22 cellular contexts compared by ENCODE assay signal in the genomic region with DNA sequence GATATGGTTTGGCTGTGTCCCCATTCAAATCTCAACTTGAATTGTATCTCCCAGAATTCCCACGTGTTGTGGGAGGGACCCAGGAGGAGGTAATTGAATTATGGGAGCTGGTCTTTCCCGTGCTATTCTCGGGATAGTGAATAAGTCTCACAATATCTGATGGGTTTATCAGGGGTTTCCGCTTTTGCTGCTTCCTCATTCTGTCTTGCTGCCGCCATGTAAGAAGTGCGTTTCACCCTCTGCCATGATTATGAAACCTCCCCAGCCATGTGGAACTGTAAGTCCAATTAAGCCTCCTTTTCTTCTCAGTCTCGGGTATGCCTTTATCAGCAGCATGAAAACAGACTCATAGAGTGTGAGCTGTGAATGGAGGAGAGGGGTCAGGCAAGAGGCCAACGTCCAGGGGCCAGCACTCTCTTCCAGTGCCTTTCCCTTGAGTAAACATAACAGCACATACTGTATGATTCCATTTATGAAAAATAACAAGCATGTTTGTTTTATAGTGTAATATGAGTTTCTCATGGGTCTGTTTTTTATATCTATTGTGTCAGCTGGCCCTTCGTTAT. TPM values are rescaled to one million over a fixed set of nuclear protein-coding genes. Genes with fewer than 3 reads are reported as not detected.
DNase-seq lines count a peak whose midpoint lies in the region; ATAC-seq, FAIRE-seq and TF ChIP-seq lines count a peak whose summit lies in the region.
"Had no signal": no experiment of that assay in that cellular context is flagged by ENCODE, and none has a peak within 500 bp of the region (broad histone marks: within the 10 kb centered on the region; RNA-seq: fewer than 3 reads in every experiment).

No MANE protein-coding gene starts in this region.

- H3K9me3 ChIP-seq in HEK293 (ENCODE audit: control insufficient read depth, insufficient read depth, low read depth, low read length) (no peaks in the 10 kb centered on the region), adipocyte (ENCODE audit: control insufficient read depth, low read length) (no peaks in the 10 kb centered on the region), HepG2 (ENCODE audit: low read length) (no peaks in the 10 kb centered on the region)
- H3K9me3 ChIP-seq: MG63, SJSA1, spleen had no signal

- no peak overlapping the region for H3K4me3 ChIP-seq in HEK293 (ENCODE audit: low read depth, low read length)
- H3K4me3 ChIP-seq in adipocyte (ENCODE audit: low read length): peak overlapping the region; percentile 57
- H3K4me3 ChIP-seq in HepG2 (replicated peaks in 1 of 3; ENCODE audit: insufficient read depth in 1 of 3, low read depth in 2 of 3, low read length in 3 of 3): peak overlapping the region; percentile 54 to 62 (median 54)
- H3K4me3 ChIP-seq: MG63, SJSA1, spleen had no signal

- no peaks in the 10 kb centered on the region for H3K36me3 Mint-ChIP-seq in CD14-positive monocyte

- no peak for TF ChIP-seq EP300 in HepG2 (IDR thresholded peaks at IDR 0.05; ENCODE audit: low read depth in 2 of 2, low read length in 2 of 2)
- TF ChIP-seq EP300 in HepG2 (CRISPR knock-in tag; IDR thresholded peaks at IDR 0.05; ENCODE audit: borderline replicate concordance): no peak

- no peaks in the 10 kb centered on the region for H3K36me3 ChIP-seq in HEK293 (ENCODE audit: control insufficient read depth in 2 of 2, insufficient read depth in 1 of 2, low read length in 2 of 2)
- no peaks in the 10 kb centered on the region for H3K36me3 ChIP-seq in adipocyte (ENCODE audit: control insufficient read depth, insufficient read depth, low read length, severe bottlenecking)
- no peaks in the 10 kb centered on the region for H3K36me3 ChIP-seq in HepG2 (replicated peaks in 1 of 2; ENCODE audit: control insufficient read depth in 1 of 2, insufficient read depth in 2 of 2, low read length in 2 of 2)
- H3K36me3 ChIP-seq: MG63, SJSA1, spleen had no signal

- H3K4me1 ChIP-seq in HEK293 (ENCODE audit: control insufficient read depth, insufficient read depth, low read length) (no peaks in the 10 kb centered on the region), adipocyte (ENCODE audit: control insufficient read depth, insufficient read depth, low read length) (peaks cover 24% of the 10 kb centered on the region), HepG2 (ENCODE audit: insufficient read depth, low read length) (peaks cover 54% of the 10 kb centered on the region)
- H3K4me1 ChIP-seq: spleen had no signal

- WGBS in HepG2 (ENCODE audit: low lambda C conversion rate): 23% methylated on average over 9 of the region's 9 CpGs

- H3K9ac ChIP-seq in adipocyte (ENCODE audit: low read length) (no peak overlapping the region), HepG2 (ENCODE audit: insufficient read depth, low read depth, low read length) (peak overlapping the region; percentile 69)

- CTCF ChIA-PET in HEK293 (lab: Yijun Ruan, JAX): interaction anchor here (0.6 to 2.0 kb wide), 3 partner anchors 15 to 84 kb away, joined by 3 to 6 read pairs (median 4); no protein-coding TSS in a partner anchor
- CTCF ChIA-PET in HepG2 (lab: Yijun Ruan, JAX; ENCODE audit: low intra/inter-chr PET ratio, low total read pairs): no interaction called here

- peaks cover 3 to 14% (median 7%) of the 10 kb centered on the region in 7 donors for H3K9me3 Mint-ChIP-seq in CD14-positive monocyte

- H3K27me3 Mint-ChIP-seq in CD14-positive monocyte (ENCODE audit: low read depth in 3 of 3): peaks cover 5 to 7% (median 6%) of the 10 kb centered on the region in 3 donors

- POLR2A ChIA-PET in HEK293 (lab: Yijun Ruan, JAX) (interaction anchor here (0.7 kb wide), 1 partner anchor 135 kb away, joined by 4 read pairs; no protein-coding TSS in a partner anchor), HepG2 (lab: Yijun Ruan, JAX) (interaction anchor here (0.8 to 1.9 kb wide), 6 partner anchors 12 to 270 kb away, joined by 3 to 6 read pairs (median 4); a partner anchor contains a TSS)

- no peak overlapping the region for H3K4me3 Mint-ChIP-seq in CD14-positive monocyte

- TF ChIP-seq CTCF in HEK293 (tag by site-specific recombination; IDR thresholded peaks at IDR 0.05) (no peak), HepG2 (CRISPR knock-in tag; IDR thresholded peaks at IDR 0.05) (no peak), CD14-positive monocyte (IDR thresholded peaks at IDR 0.05) (no peak)

- no peak overlapping the region for H2AFZ ChIP-seq in HepG2 (ENCODE audit: low read length)

- intact Hi-C loops in HepG2 (cut with micrococcal nuclease; ENCODE audit: unreplicated experiment) (no loop called here), CD14-positive monocyte (cut with micrococcal nuclease) (no loop called here)

- peak; percentile 15 for FAIRE-seq in HepG2 (lab: Jason Lieb, UNC)
- FAIRE-seq: D721Med, endometrium had no signal

- H3K27ac Mint-ChIP-seq in CD14-positive monocyte: no peak overlapping the region
- H3K27ac Mint-ChIP-seq: progenitor cell of endocrine pancreas had no signal

- TF ChIP-seq POLR2A in HepG2 (IDR thresholded peaks at IDR 0.05; ENCODE audit: insufficient read depth in 1 of 2, low read depth in 2 of 2, low read length in 2 of 2): peak; percentile 34 to 73; a peak in 3 of 4 replicates

- ATAC-seq in HepG2: peak; percentile 77
- ATAC-seq: foreskin keratinocyte had no signal

- in situ Hi-C loops in HepG2 (cut with HindIII; ENCODE audit: extremely low pct_ligation_motif_present, low pct_unique_long_range_greater_than_20kb): no loop called here

- BruUV-seq in HepG2 (replicated peaks; lab: Mats Ljungman, UMichigan): TSS peak; percentile 87

- peak overlapping the region; percentile 71 for H3K4me2 ChIP-seq in HepG2 (ENCODE audit: low read depth, low read length)

- H3K27ac ChIP-seq in HEK293 (ENCODE audit: extremely low read depth, low read depth, low read length): no peak overlapping the region
- peak overlapping the region; percentile 78 for H3K27ac ChIP-seq in HepG2 (ENCODE audit: extremely low read length, insufficient read depth, low read length)
- H3K27ac ChIP-seq: foreskin keratinocyte, SJSA1, spleen had no signal

- DNase-seq in MV-4-11 (lab: John Stamatoyannopoulos, UW) (peak; percentile 85), adipocyte (ENCODE audit: low read depth) (no peak), HepG2 (ENCODE audit: low spot score) (peak; percentile 62), NCI-H2171 (lab: John Stamatoyannopoulos, UW) (no peak), hepatic stellate cell (ENCODE audit: low spot score) (no peak), CD14-positive monocyte (ENCODE audit: low spot score) (no peak)
- DNase-seq in stimulated activated CD4-positive, alpha-beta T cell treated with anti-CD3 and anti-CD28 coated beads, Interleukin-2, amount 100 ng/mL, for 48 hours: no peak
- DNase-seq: activated CD4-positive, alpha-beta T cell treated with anti-CD3 and anti-CD28 coated beads for 48 hours; activated effector memory CD4-positive, alpha-beta T cell treated with Interleukin-2 at 50 U/mL for 16 hours; foreskin keratinocyte; MG63; midbrain; NCI-H187 treated with DMSO at 0.1 percent for 48 hours; NCI-H510A treated with DMSO at 0.1 percent for 48 hours; spleen; T-helper 9 cell had no signal

- no peak for TF ChIP-seq RAD21 in HepG2 (CRISPR knock-in tag; IDR thresholded peaks at IDR 0.05)

- H3K79me2 ChIP-seq in HepG2 (ENCODE audit: insufficient read depth, low read length): peaks cover 4% of the 10 kb centered on the region

- H3K27me3 ChIP-seq in adipocyte (replicated peaks; ENCODE audit: control insufficient read depth, insufficient read depth, low read length): no peaks in the 10 kb centered on the region
- no peaks in the 10 kb centered on the region for H3K27me3 ChIP-seq in HepG2 (ENCODE audit: control insufficient read depth in 1 of 2, insufficient read depth in 2 of 2, low read length in 2 of 2)
- H3K27me3 ChIP-seq: MG63, SJSA1 had no signal

- H3K4me1 Mint-ChIP-seq in CD14-positive monocyte: peaks cover 11% of the 10 kb centered on the region

- H4K20me1 ChIP-seq in HepG2 (ENCODE audit: insufficient read depth, low read length): no peaks in the 10 kb centered on the region

TF ChIP-seq in HEK293, 187 proteins besides CTCF, POLR2A, EP300 and RAD21:
- TF ChIP-seq SETDB1 (IDR thresholded peaks at IDR 0.05; ENCODE audit: insufficient read length, low read length) (peak; percentile 62), ZBTB21 (tag by site-specific recombination; IDR thresholded peaks at IDR 0.05) (no peak)

TF ChIP-seq in HepG2, 621 proteins besides CTCF, POLR2A, EP300 and RAD21 (continues in another document):
- TF ChIP-seq PAX8 (CRISPR knock-in tag; IDR thresholded peaks at IDR 0.05; ENCODE audit: borderline replicate concordance): no peak
- TF ChIP-seq KAT8 (CRISPR knock-in tag; IDR thresholded peaks at IDR 0.05): peak; percentile 59; the same call in 1 of the 2 replicates

RNA-seq across cellular contexts. Expression of a gene that starts 16.3 kb away (rescaled TPM):
- total RNA-seq in HepG2 (2016; rRNA removed; fragmentation: Illumina TruSeq; extraction: Trizol): 1.1 and 1.4 TPM in 2 replicates
- 0.09 and 0.20 TPM in 2 replicates for total RNA-seq in HepG2 (2016; cell fraction: cytosol; rRNA removed; fragmentation: Illumina TruSeq; extraction: Trizol; ENCODE audit: low read depth)
- total RNA-seq in HepG2 (2016; cell fraction: insoluble cytoplasmic fraction; rRNA removed; fragmentation: Illumina TruSeq; extraction: Trizol): 1.0 and 1.1 TPM in 2 replicates
- 0.21 and 0.37 TPM in 2 replicates for total RNA-seq in HepG2 (2016; cell fraction: membrane; rRNA removed; fragmentation: Illumina TruSeq; extraction: Trizol)
- 0.40 and 0.41 TPM in 2 replicates for total RNA-seq in HepG2 (2016; cell fraction: nucleus; rRNA removed; fragmentation: Illumina TruSeq; extraction: Trizol)
- 0.54 and 0.96 TPM in 2 replicates for polyA plus RNA-seq in HepG2 (2011; rRNA removed)
- 1.0 and 1.6 TPM in 2 replicates for polyA plus RNA-seq in HepG2 (2011; cell fraction: cytosol; rRNA removed)
- polyA plus RNA-seq in HepG2 (2011; cell fraction: nucleus; rRNA removed): 0.43 and 0.95 TPM in 2 replicates
- 0.15 and 0.31 TPM in 2 replicates for polyA plus RNA-seq in HepG2 (2012)
- polyA plus RNA-seq in HepG2 (2016; cell fraction: cytosol; fragmentation: Illumina TruSeq; extraction: Trizol; ENCODE audit: low read depth): 0.09 and 0.10 TPM in 2 replicates
- 0.98 and 1.1 TPM in 2 replicates for polyA plus RNA-seq in HepG2 (2016; cell fraction: insoluble cytoplasmic fraction; fragmentation: Illumina TruSeq; extraction: Trizol; ENCODE audit: low read depth)
- 0.08 and 0.29 TPM in 2 replicates for polyA plus RNA-seq in HepG2 (2016; cell fraction: membrane; fragmentation: Illumina TruSeq; extraction: Trizol; ENCODE audit: low read depth)
- polyA plus RNA-seq in HepG2 (2016; cell fraction: nucleus; fragmentation: Illumina TruSeq; extraction: Trizol; ENCODE audit: insufficient read depth, low read depth): 0.57 and 0.70 TPM in 2 replicates
- 0.46 TPM in 1 of 2 replicates, not detected in the other for polyA minus RNA-seq in HepG2 (2011; rRNA and poly(A)+ RNA removed; ENCODE audit: low replicate concordance)
- 0.97 TPM in 1 of 2 replicates, not detected in the other for polyA minus RNA-seq in HepG2 (2011; cell fraction: cytosol; rRNA and poly(A)+ RNA removed)
- 0.37 and 0.64 TPM in 2 replicates for polyA minus RNA-seq in HepG2 (2011; cell fraction: nucleus; rRNA and poly(A)+ RNA removed)
- polyA plus RNA-seq in CD14-positive monocyte: not detected
- total RNA-seq: spleen had no signal
- polyA plus RNA-seq: neural cell, spleen had no signal

Comparison
In these comparisons a context has a peak if more than half of its experiments do, and no peak if none do; other contexts are left out.
1. DNase-seq: peak in MV-4-11 (single experiment) and HepG2 (single experiment); none in adipocyte (single experiment), NCI-H2171 (single experiment), hepatic stellate cell (single experiment), stimulated activated CD4-positive, alpha-beta T cell treated with anti-CD3 and anti-CD28 coated beads, Interleukin-2, amount 100 ng/mL, for 48 hours (0 of 2) and CD14-positive monocyte (single experiment).